1 cellular context compared by ENCODE assay signal in the genomic region with DNA sequence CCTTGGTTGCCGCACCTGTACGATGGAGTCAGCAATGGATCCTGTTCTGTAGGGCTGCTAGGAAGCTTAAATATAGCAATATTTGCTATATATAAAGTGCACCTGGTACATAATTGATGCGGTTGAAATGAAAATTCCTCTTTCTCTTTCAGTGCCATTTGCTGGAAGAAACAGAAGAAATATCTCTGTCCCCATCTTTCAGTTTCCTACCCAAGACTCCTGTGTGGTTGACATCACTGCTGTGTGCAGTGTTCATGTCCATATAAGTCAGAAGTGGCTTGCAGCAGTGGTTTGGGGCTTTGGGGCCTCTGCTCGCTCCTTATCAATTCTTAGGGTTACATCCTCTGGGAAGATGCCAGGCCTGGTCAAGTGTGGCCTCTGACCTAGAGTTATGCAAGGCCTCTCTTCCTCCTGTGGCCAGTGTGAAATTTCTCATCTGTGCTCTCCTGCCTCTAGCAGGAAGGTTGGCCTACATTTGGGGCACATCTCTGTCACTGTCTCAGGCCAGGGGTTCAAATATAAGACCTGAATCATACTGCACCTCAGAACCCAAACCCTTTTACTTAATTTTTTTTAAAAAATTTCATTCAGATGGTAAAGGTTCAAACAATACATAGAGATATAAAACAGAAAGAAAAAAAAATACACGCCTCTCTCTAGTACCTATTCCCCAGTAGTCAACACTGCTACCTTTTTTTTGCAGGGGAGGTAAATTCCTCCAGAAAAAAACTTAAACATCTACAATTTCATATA.
TF ChIP-seq lines count a peak whose summit lies in the region.

No MANE protein-coding gene starts in this region.

TF ChIP-seq in GM12878, 131 proteins besides CTCF, POLR2A, EP300 and RAD21 (continued from another document):
- TF ChIP-seq GATAD2B (conservative IDR thresholded peaks at IDR 0.05; ENCODE audit: low read depth) (0 out of 2 replicates have a peak, but pooled peaks have one; percentile 33), YY1 (IDR thresholded peaks at IDR 0.05; ENCODE audit: low read depth, low read length) (peak; percentile 7; the same call in 1 of the 2 replicates), SUZ12 (IDR thresholded peaks at IDR 0.05; ENCODE audit: unreplicated experiment) (no peak), RUNX3 (IDR thresholded peaks at IDR 0.05; ENCODE audit: low read length) (peak; percentile 93), ZNF24 (IDR thresholded peaks at IDR 0.05) (no peak), SMC3 (IDR thresholded peaks at IDR 0.05; ENCODE audit: borderline replicate concordance, low read length) (no peak)
- TF ChIP-seq, protein P1, sequence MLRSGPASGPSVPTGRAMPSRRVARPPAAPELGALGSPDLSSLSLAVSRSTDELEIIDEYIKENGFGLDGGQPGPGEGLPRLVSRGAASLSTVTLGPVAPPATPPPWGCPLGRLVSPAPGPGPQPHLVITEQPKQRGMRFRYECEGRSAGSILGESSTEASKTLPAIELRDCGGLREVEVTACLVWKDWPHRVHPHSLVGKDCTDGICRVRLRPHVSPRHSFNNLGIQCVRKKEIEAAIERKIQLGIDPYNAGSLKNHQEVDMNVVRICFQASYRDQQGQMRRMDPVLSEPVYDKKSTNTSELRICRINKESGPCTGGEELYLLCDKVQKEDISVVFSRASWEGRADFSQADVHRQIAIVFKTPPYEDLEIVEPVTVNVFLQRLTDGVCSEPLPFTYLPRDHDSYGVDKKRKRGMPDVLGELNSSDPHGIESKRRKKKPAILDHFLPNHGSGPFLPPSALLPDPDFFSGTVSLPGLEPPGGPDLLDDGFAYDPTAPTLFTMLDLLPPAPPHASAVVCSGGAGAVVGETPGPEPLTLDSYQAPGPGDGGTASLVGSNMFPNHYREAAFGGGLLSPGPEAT (IDR thresholded peaks at IDR 0.05; ENCODE audit: low read depth): 0 out of 2 replicates have a peak, but pooled peaks have one; percentile 53
- TF ChIP-seq, protein P2, sequence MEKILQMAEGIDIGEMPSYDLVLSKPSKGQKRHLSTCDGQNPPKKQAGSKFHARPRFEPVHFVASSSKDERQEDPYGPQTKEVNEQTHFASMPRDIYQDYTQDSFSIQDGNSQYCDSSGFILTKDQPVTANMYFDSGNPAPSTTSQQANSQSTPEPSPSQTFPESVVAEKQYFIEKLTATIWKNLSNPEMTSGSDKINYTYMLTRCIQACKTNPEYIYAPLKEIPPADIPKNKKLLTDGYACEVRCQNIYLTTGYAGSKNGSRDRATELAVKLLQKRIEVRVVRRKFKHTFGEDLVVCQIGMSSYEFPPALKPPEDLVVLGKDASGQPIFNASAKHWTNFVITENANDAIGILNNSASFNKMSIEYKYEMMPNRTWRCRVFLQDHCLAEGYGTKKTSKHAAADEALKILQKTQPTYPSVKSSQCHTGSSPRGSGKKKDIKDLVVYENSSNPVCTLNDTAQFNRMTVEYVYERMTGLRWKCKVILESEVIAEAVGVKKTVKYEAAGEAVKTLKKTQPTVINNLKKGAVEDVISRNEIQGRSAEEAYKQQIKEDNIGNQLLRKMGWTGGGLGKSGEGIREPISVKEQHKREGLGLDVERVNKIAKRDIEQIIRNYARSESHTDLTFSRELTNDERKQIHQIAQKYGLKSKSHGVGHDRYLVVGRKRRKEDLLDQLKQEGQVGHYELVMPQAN (conservative IDR thresholded peaks at IDR 0.05): no peak
- TF ChIP-seq, protein P3, sequence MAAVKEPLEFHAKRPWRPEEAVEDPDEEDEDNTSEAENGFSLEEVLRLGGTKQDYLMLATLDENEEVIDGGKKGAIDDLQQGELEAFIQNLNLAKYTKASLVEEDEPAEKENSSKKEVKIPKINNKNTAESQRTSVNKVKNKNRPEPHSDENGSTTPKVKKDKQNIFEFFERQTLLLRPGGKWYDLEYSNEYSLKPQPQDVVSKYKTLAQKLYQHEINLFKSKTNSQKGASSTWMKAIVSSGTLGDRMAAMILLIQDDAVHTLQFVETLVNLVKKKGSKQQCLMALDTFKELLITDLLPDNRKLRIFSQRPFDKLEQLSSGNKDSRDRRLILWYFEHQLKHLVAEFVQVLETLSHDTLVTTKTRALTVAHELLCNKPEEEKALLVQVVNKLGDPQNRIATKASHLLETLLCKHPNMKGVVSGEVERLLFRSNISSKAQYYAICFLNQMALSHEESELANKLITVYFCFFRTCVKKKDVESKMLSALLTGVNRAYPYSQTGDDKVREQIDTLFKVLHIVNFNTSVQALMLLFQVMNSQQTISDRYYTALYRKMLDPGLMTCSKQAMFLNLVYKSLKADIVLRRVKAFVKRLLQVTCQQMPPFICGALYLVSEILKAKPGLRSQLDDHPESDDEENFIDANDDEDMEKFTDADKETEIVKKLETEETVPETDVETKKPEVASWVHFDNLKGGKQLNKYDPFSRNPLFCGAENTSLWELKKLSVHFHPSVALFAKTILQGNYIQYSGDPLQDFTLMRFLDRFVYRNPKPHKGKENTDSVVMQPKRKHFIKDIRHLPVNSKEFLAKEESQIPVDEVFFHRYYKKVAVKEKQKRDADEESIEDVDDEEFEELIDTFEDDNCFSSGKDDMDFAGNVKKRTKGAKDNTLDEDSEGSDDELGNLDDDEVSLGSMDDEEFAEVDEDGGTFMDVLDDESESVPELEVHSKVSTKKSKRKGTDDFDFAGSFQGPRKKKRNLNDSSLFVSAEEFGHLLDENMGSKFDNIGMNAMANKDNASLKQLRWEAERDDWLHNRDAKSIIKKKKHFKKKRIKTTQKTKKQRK (IDR thresholded peaks at IDR 0.05; ENCODE audit: low read depth, low read length): no peak
- TF ChIP-seq, protein P4, sequence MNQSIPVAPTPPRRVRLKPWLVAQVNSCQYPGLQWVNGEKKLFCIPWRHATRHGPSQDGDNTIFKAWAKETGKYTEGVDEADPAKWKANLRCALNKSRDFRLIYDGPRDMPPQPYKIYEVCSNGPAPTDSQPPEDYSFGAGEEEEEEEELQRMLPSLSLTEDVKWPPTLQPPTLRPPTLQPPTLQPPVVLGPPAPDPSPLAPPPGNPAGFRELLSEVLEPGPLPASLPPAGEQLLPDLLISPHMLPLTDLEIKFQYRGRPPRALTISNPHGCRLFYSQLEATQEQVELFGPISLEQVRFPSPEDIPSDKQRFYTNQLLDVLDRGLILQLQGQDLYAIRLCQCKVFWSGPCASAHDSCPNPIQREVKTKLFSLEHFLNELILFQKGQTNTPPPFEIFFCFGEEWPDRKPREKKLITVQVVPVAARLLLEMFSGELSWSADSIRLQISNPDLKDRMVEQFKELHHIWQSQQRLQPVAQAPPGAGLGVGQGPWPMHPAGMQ (IDR thresholded peaks at IDR 0.05; ENCODE audit: borderline replicate concordance): no peak
- TF ChIP-seq, protein P5, sequence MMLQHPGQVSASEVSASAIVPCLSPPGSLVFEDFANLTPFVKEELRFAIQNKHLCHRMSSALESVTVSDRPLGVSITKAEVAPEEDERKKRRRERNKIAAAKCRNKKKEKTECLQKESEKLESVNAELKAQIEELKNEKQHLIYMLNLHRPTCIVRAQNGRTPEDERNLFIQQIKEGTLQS (IDR thresholded peaks at IDR 0.05; ENCODE audit: borderline replicate concordance, extremely low read depth, low read depth, low read length): no peak
- TF ChIP-seq, protein P6, sequence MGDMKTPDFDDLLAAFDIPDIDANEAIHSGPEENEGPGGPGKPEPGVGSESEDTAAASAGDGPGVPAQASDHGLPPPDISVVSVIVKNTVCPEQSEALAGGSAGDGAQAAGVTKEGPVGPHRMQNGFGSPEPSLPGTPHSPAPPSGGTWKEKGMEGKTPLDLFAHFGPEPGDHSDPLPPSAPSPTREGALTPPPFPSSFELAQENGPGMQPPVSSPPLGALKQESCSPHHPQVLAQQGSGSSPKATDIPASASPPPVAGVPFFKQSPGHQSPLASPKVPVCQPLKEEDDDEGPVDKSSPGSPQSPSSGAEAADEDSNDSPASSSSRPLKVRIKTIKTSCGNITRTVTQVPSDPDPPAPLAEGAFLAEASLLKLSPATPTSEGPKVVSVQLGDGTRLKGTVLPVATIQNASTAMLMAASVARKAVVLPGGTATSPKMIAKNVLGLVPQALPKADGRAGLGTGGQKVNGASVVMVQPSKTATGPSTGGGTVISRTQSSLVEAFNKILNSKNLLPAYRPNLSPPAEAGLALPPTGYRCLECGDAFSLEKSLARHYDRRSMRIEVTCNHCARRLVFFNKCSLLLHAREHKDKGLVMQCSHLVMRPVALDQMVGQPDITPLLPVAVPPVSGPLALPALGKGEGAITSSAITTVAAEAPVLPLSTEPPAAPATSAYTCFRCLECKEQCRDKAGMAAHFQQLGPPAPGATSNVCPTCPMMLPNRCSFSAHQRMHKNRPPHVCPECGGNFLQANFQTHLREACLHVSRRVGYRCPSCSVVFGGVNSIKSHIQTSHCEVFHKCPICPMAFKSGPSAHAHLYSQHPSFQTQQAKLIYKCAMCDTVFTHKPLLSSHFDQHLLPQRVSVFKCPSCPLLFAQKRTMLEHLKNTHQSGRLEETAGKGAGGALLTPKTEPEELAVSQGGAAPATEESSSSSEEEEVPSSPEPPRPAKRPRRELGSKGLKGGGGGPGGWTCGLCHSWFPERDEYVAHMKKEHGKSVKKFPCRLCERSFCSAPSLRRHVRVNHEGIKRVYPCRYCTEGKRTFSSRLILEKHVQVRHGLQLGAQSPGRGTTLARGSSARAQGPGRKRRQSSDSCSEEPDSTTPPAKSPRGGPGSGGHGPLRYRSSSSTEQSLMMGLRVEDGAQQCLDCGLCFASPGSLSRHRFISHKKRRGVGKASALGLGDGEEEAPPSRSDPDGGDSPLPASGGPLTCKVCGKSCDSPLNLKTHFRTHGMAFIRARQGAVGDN (IDR thresholded peaks at IDR 0.05): peak; percentile 77
